Comparison of ENCODE assay signal across 8 cellular contexts in genomic region chr17:50560185-50560824, GRCh38. TPM values are rescaled to one million over a fixed set of nuclear protein-coding genes. Genes with fewer than 3 reads are reported as not detected.
DNase-seq lines count a peak whose midpoint lies in the region; TF ChIP-seq lines count a peak whose summit lies in the region.

CACNA1G (plus strand) TSS chr17:50560715; CDS start chr17:50561460, 745 bp downstream.

- H3K4me1 ChIP-seq in Karpas-422 (ENCODE audit: low read length) (peaks cover 4% of the 10 kb centered on the region), SJSA1 (replicated peaks) (peaks cover 18% of the 10 kb centered on the region), osteoblast (ENCODE audit: insufficient read depth, low read length) (peaks cover 19% of the 10 kb centered on the region)

- no peak within 1 kb of the TSS for H2AFZ ChIP-seq in Karpas-422 (ENCODE audit: low read length)
- no peak within 1 kb of the TSS for H2AFZ ChIP-seq in osteoblast (ENCODE audit: low read length)

- H3K79me2 ChIP-seq in Karpas-422 (ENCODE audit: low read length) (no peaks in the 10 kb centered on the region), osteoblast (ENCODE audit: insufficient read depth, low read length) (no peaks in the 10 kb centered on the region)

- H3K36me3 ChIP-seq in Karpas-422 (ENCODE audit: insufficient read depth, low read length), result no peaks in the 10 kb centered on the region
- no peaks in the 10 kb centered on the region for H3K36me3 ChIP-seq in SJSA1
- peaks cover 5% of the 10 kb centered on the region for H3K36me3 ChIP-seq in osteoblast (ENCODE audit: insufficient read depth, low read length)

- peak within 1 kb of the TSS; percentile 27; the same call in 1 of the 2 replicates for H3K4me3 ChIP-seq in Karpas-422 (ENCODE audit: low read length)
- H3K4me3 ChIP-seq in SJSA1, result peak within 1 kb of the TSS; percentile 42
- H3K4me3 ChIP-seq in osteoblast (ENCODE audit: insufficient read depth, low read length), result peak within 1 kb of the TSS; percentile 67

- H3K27me3 ChIP-seq in Karpas-422 (ENCODE audit: low read length) (no peaks in the 10 kb centered on the region), SJSA1 (replicated peaks) (peaks cover 48% of the 10 kb centered on the region), osteoblast (ENCODE audit: insufficient read depth, low read length) (peaks cover 53% of the 10 kb centered on the region)

- H4K20me1 ChIP-seq in Karpas-422 (ENCODE audit: insufficient read depth, low read depth, low read length) (peaks cover 11% of the 10 kb centered on the region; the same call in 1 of the 2 replicates), osteoblast (ENCODE audit: insufficient read depth, low read length) (peaks cover 4% of the 10 kb centered on the region)

- no peaks in the 10 kb centered on the region for H3K9me2 ChIP-seq in Karpas-422 (replicated peaks; ENCODE audit: insufficient read depth, low read length)

- H3K4me2 ChIP-seq in Karpas-422 (ENCODE audit: low read depth, low read length, poor library complexity, severe bottlenecking) (peak within 1 kb of the TSS; percentile 47), osteoblast (ENCODE audit: insufficient read depth, low read length) (peak within 1 kb of the TSS; percentile 81)

- no peaks in the 10 kb centered on the region for H3K9me3 ChIP-seq in Karpas-422 (ENCODE audit: low read length)
- H3K9me3 ChIP-seq in SJSA1 (replicated peaks), result peaks cover 3% of the 10 kb centered on the region; the same call in 1 of the 2 replicates
- H3K9me3 ChIP-seq in osteoblast (ENCODE audit: low read depth, low read length), result no peaks in the 10 kb centered on the region

- no peak within 1 kb of the TSS for H3K9ac ChIP-seq in Karpas-422 (ENCODE audit: low read length)

- TF ChIP-seq CTCF in osteoblast (IDR thresholded peaks at IDR 0.05; ENCODE audit: extremely low read depth, low read depth, low read length), result no peak

- DNase-seq in EL (peak; percentile 84), GOT3 (lab: John Stamatoyannopoulos, UW) (peak; percentile 51), Karpas-422 (peak; percentile 95), SJSA1 (ENCODE audit: low read depth in 1 of 2, low spot score in 2 of 2) (peak; percentile 88 to 93), glomerular visceral epithelial cell (ENCODE audit: extremely low spot score) (peak; percentile 85), osteoblast (ENCODE audit: insufficient read length, low spot score, missing footprints) (peak; percentile 100), superior temporal gyrus (ENCODE audit: extremely low spot score) (peak; percentile 76)
- DNase-seq in activated naive CD4-positive, alpha-beta T cell (lab: John Stamatoyannopoulos, UW), result peak; percentile 52 to 77 (median 64)

- no peak within 1 kb of the TSS for H3K27ac ChIP-seq in Karpas-422 (ENCODE audit: low read length)
- H3K27ac ChIP-seq in SJSA1, result no peak within 1 kb of the TSS
- H3K27ac ChIP-seq in osteoblast (ENCODE audit: low read depth, low read length), result no peak within 1 kb of the TSS

RNA-seq across cellular contexts. Expression of gene CACNA1G, which starts in this region (rescaled TPM):
- total RNA-seq in Karpas-422 (2014; rRNA removed; shearing (Covaris generic); ENCODE audit: low replicate concordance), result not detected in 2 replicates
- 0.13 TPM in 1 of 2 replicates, not detected in the other for total RNA-seq in SJSA1 (2014; rRNA removed; shearing (Covaris generic))
- total RNA-seq in osteoblast, result under 0.01 TPM in 2 replicates

Comparison
In these comparisons a context has a peak if more than half of its experiments do, and no peak if none do; other contexts are left out.
1. Peak in DNase-seq, H3K4me3 ChIP-seq and H3K4me2 ChIP-seq in Karpas-422; RNA of the gene not detected or under 1 TPM.
2. Peak in DNase-seq and H3K4me3 ChIP-seq in SJSA1; RNA of the gene not detected or under 1 TPM.
3. Peak in DNase-seq, H3K4me3 ChIP-seq and H3K4me2 ChIP-seq in osteoblast; RNA of the gene not detected or under 1 TPM.